ENCODE assay signal across 1 cellular context in genomic region chr2:53828331-53828730, GRCh38.
TF ChIP-seq lines count a peak whose summit lies in the region.

No MANE protein-coding gene starts in this region.

TF ChIP-seq in HepG2, 621 proteins besides CTCF, POLR2A, EP300 and RAD21:
- TF ChIP-seq ZSCAN30 (CRISPR knock-in tag; IDR thresholded peaks at IDR 0.05) (no peak), DMTF1 (CRISPR knock-in tag; IDR thresholded peaks at IDR 0.05) (no peak), MYNN (CRISPR knock-in tag; IDR thresholded peaks at IDR 0.05; ENCODE audit: low read depth) (no peak), CHCHD3 (CRISPR knock-in tag; IDR thresholded peaks at IDR 0.05) (no peak), RXRB (CRISPR knock-in tag; IDR thresholded peaks at IDR 0.05; ENCODE audit: borderline replicate concordance) (peak; percentile 48; the same call in 1 of the 2 replicates), ELF3 (CRISPR knock-in tag; IDR thresholded peaks at IDR 0.05) (0 out of 2 replicates have a peak, but pooled peaks have one; percentile 13), ZNF33B (CRISPR knock-in tag; IDR thresholded peaks at IDR 0.05) (no peak), ZFX (CRISPR knock-in tag; IDR thresholded peaks at IDR 0.05; ENCODE audit: low read depth) (no peak), KLF16 (CRISPR knock-in tag; IDR thresholded peaks at IDR 0.05) (0 out of 4 replicates have a peak, but pooled peaks of 1 of the 2 experiments have one; percentile 16), ZNF564 (CRISPR knock-in tag; IDR thresholded peaks at IDR 0.05) (no peak), PPARG (CRISPR knock-in tag; conservative IDR thresholded peaks at IDR 0.05) (no peak), FOXK1 (CRISPR knock-in tag; IDR thresholded peaks at IDR 0.05; ENCODE audit: borderline replicate concordance, low read depth) (no peak), ZNF382 (CRISPR knock-in tag; IDR thresholded peaks at IDR 0.05; ENCODE audit: borderline replicate concordance) (no peak), ZNF264 (CRISPR knock-in tag; IDR thresholded peaks at IDR 0.05) (peak; percentile 100), POLR2AphosphoS5 (IDR thresholded peaks at IDR 0.05; ENCODE audit: low read depth, low read length) (no peak), MTERF4 (CRISPR knock-in tag; IDR thresholded peaks at IDR 0.05) (no peak)
- TF ChIP-seq, protein P1, sequence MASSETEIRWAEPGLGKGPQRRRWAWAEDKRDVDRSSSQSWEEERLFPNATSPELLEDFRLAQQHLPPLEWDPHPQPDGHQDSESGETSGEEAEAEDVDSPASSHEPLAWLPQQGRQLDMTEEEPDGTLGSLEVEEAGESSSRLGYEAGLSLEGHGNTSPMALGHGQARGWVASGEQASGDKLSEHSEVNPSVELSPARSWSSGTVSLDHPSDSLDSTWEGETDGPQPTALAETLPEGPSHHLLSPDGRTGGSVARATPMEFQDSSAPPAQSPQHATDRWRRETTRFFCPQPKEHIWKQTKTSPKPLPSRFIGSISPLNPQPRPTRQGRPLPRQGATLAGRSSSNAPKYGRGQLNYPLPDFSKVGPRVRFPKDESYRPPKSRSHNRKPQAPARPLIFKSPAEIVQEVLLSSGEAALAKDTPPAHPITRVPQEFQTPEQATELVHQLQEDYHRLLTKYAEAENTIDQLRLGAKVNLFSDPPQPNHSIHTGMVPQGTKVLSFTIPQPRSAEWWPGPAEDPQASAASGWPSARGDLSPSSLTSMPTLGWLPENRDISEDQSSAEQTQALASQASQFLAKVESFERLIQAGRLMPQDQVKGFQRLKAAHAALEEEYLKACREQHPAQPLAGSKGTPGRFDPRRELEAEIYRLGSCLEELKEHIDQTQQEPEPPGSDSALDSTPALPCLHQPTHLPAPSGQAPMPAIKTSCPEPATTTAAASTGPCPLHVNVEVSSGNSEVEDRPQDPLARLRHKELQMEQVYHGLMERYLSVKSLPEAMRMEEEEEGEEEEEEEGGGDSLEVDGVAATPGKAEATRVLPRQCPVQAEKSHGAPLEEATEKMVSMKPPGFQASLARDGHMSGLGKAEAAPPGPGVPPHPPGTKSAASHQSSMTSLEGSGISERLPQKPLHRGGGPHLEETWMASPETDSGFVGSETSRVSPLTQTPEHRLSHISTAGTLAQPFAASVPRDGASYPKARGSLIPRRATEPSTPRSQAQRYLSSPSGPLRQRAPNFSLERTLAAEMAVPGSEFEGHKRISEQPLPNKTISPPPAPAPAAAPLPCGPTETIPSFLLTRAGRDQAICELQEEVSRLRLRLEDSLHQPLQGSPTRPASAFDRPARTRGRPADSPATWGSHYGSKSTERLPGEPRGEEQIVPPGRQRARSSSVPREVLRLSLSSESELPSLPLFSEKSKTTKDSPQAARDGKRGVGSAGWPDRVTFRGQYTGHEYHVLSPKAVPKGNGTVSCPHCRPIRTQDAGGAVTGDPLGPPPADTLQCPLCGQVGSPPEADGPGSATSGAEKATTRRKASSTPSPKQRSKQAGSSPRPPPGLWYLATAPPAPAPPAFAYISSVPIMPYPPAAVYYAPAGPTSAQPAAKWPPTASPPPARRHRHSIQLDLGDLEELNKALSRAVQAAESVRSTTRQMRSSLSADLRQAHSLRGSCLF (CRISPR knock-in tag; IDR thresholded peaks at IDR 0.05; ENCODE audit: borderline replicate concordance): no peak
- TF ChIP-seq, protein P2, sequence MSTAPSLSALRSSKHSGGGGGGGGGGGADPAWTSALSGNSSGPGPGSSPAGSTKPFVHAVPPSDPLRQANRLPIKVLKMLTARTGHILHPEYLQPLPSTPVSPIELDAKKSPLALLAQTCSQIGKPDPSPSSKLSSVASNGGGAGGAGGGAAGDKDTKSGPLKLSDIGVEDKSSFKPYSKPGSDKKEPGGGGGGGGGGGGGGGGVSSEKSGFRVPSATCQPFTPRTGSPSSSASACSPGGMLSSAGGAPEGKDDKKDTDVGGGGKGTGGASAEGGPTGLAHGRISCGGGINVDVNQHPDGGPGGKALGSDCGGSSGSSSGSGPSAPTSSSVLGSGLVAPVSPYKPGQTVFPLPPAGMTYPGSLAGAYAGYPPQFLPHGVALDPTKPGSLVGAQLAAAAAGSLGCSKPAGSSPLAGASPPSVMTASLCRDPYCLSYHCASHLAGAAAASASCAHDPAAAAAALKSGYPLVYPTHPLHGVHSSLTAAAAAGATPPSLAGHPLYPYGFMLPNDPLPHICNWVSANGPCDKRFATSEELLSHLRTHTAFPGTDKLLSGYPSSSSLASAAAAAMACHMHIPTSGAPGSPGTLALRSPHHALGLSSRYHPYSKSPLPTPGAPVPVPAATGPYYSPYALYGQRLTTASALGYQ (CRISPR knock-in tag; IDR thresholded peaks at IDR 0.05): no peak
